Comparison of ENCODE assay signal across 23 cellular contexts in genomic region chr12:120988234-120988633, GRCh38. TPM values are rescaled to one million over a fixed set of nuclear protein-coding genes. Genes with fewer than 3 reads are reported as not detected.
"Had no signal": no experiment of that assay in that cellular context is flagged by ENCODE, and none has a peak within 500 bp of the region (broad histone marks: within the 10 kb centered on the region; RNA-seq: fewer than 3 reads in every experiment).

No MANE protein-coding gene starts in this region.

- H3K36me3 ChIP-seq: MG63, SJSA1 had no signal

- FAIRE-seq: RCC 7860 had no signal

- H3K27me3 ChIP-seq: MG63 had no signal

- H3K4me1 ChIP-seq: SJSA1 had no signal

- H3K27ac ChIP-seq: SJSA1, SK-N-MC had no signal

- DNase-seq: Karpas-422, KG1, MG63, NCI-H1092, NCI-H1105 treated with DMSO at 0.1 percent for 48 hours, NCI-H1417 treated with DMSO at 0.1 percent for 48 hours, NCI-H146, NCI-H1694 treated with DMSO at 0.1 percent for 48 hours, NCI-H1930, NCI-H2081, NCI-H2171, NCI-H226, NCI-H446, NCI-H510A, NCI-H524 treated with DMSO at 0.1 percent for 48 hours, NCI-H69, NCI-H774, Right ventricle myocardium superior, RPMI8226, SIG-M5 had no signal

- H3K9me3 ChIP-seq: MG63, SJSA1 had no signal

- H3K4me3 ChIP-seq: MG63, SJSA1, SK-N-MC had no signal

RNA-seq across cellular contexts. Expression of gene HNF1A, which starts 9.9 kb away (rescaled TPM):
- total RNA-seq: Right ventricle myocardium superior, SJSA1 had no signal

RNA-seq across cellular contexts. Expression of gene OASL, which starts 50.8 kb away (rescaled TPM):
- total RNA-seq: SJSA1 had no signal
